Comparison of ENCODE assay signal across 8 cellular contexts in genomic region chr18:31942301-31942998, GRCh38. TPM values are rescaled to one million over a fixed set of nuclear protein-coding genes. Genes with fewer than 3 reads are reported as not detected.
DNase-seq lines count a peak whose midpoint lies in the region; ATAC-seq and TF ChIP-seq lines count a peak whose summit lies in the region.

No MANE protein-coding gene starts in this region.

- no CpG with 5 or more reads among the region's 63 CpGs for WGBS in iPS DF 6.9 (ENCODE audit: insufficient coverage, insufficient read length)
- 0% methylated on average over 63 of the region's 63 CpGs for WGBS in sigmoid colon, 2 donors

- intact Hi-C loops in ascending aorta (cut with DNase I) (loop anchor here (5.0 kb wide), 2 partner anchors 340 to 530 kb away; partner anchors contain the start of gene GAREM1), sigmoid colon (cut with DNase I) (loop anchor here (2.0 to 5.0 kb wide), 2 partner anchors 148 to 520 kb away; partner anchors contain the start of gene RNF138)

- no peak overlapping the region for H2AFZ ChIP-seq in OCI-LY1 (ENCODE audit: low read length)

- peaks cover 50% of the 10 kb centered on the region for H3K79me2 ChIP-seq in OCI-LY1 (ENCODE audit: insufficient read depth, low read length)

- peak overlapping the region; percentile 82 for H3K4me2 ChIP-seq in OCI-LY1 (ENCODE audit: low read length)

- TF ChIP-seq CTCF in BJ (IDR thresholded peaks at IDR 0.05; ENCODE audit: insufficient read depth, low read depth, low read length), result no peak
- no peak for TF ChIP-seq CTCF in OCI-LY1 (IDR thresholded peaks at IDR 0.05; ENCODE audit: low read length)
- no peak for TF ChIP-seq CTCF in ascending aorta (IDR thresholded peaks at IDR 0.05)
- TF ChIP-seq CTCF in sigmoid colon (IDR thresholded peaks at IDR 0.05), result no peak

- H3K27ac ChIP-seq in OCI-LY1 (ENCODE audit: low read depth, low read length, poor library complexity, severe bottlenecking) (peak overlapping the region; percentile 69), ascending aorta (peak overlapping the region; percentile 89 to 92), iPS DF 6.9 (ENCODE audit: low read length) (no peak overlapping the region), sigmoid colon (peak overlapping the region; percentile 84 to 98 (median 90))

- H3K4me1 ChIP-seq in OCI-LY1 (ENCODE audit: insufficient read depth, low read length, severe bottlenecking) (peaks cover 23% of the 10 kb centered on the region), ascending aorta (peaks cover 3 to 10% of the 10 kb centered on the region in 2 donors), iPS DF 6.9 (ENCODE audit: control insufficient read depth, insufficient read depth, low read length) (peaks cover 1% of the 10 kb centered on the region; the same call in 1 of the 2 replicates), sigmoid colon (peaks cover 0 to 50% (median 37%) of the 10 kb centered on the region in 4 donors)

- ATAC-seq in GM18873 (IDR thresholded peaks at IDR 0.05; ENCODE audit: low FRiP score, unreplicated experiment) (peak; percentile 17), HG03097 (IDR thresholded peaks at IDR 0.05; ENCODE audit: low FRiP score, unreplicated experiment) (peak; percentile 36)

- DNase-seq in BJ (ENCODE audit: low read depth) (no peak), ascending aorta (ENCODE audit: low spot score in 2 of 2) (no peak), iPS DF 6.9 (ENCODE audit: low read depth, low spot score) (no peak), sigmoid colon (peak; percentile 66)
- no peak for DNase-seq in activated effector memory CD4-positive, alpha-beta T cell treated with anti-CD3 and anti-CD28 coated beads, Interleukin-2, amount 50 U/mL, for 16 hours

- no peaks in the 10 kb centered on the region for H3K9me3 ChIP-seq in OCI-LY1 (ENCODE audit: low read length)
- no peaks in the 10 kb centered on the region for H3K9me3 ChIP-seq in ascending aorta
- H3K9me3 ChIP-seq in iPS DF 6.9 (ENCODE audit: control insufficient read depth, insufficient read depth, low read length), result no peaks in the 10 kb centered on the region
- H3K9me3 ChIP-seq in sigmoid colon, result no peaks in the 10 kb centered on the region

- TF ChIP-seq POLR2A in sigmoid colon (IDR thresholded peaks at IDR 0.05), result no peak

- H3K27me3 ChIP-seq in BJ (ENCODE audit: control insufficient read depth, insufficient read depth, low read length) (no peaks in the 10 kb centered on the region), OCI-LY1 (ENCODE audit: insufficient read depth, low read length) (no peaks in the 10 kb centered on the region), ascending aorta (no peaks in the 10 kb centered on the region), iPS DF 6.9 (ENCODE audit: control insufficient read depth, insufficient read depth, low read length) (no peaks in the 10 kb centered on the region), sigmoid colon (no peaks in the 10 kb centered on the region)

- H3K9ac ChIP-seq in OCI-LY1 (ENCODE audit: low read length), result peak overlapping the region; percentile 80

- no peaks in the 10 kb centered on the region for H3K9me2 ChIP-seq in OCI-LY1 (ENCODE audit: low read depth, low read length)

- H3K36me3 ChIP-seq in BJ (ENCODE audit: control insufficient read depth, insufficient read depth, low read length) (no peaks in the 10 kb centered on the region), OCI-LY1 (ENCODE audit: insufficient read depth, low read length) (no peaks in the 10 kb centered on the region), ascending aorta (no peaks in the 10 kb centered on the region), iPS DF 6.9 (ENCODE audit: control insufficient read depth, insufficient read depth, low read length) (no peaks in the 10 kb centered on the region), sigmoid colon (no peaks in the 10 kb centered on the region)

- no peaks in the 10 kb centered on the region for H4K20me1 ChIP-seq in OCI-LY1 (ENCODE audit: insufficient read depth, low read length)

- peak overlapping the region; percentile 97 for H3K4me3 ChIP-seq in BJ (ENCODE audit: low read depth, low read length)
- peak overlapping the region; percentile 90 for H3K4me3 ChIP-seq in OCI-LY1 (ENCODE audit: low read depth, low read length, poor library complexity, severe bottlenecking)
- H3K4me3 ChIP-seq in ascending aorta, result peak overlapping the region; percentile 87 to 95
- H3K4me3 ChIP-seq in iPS DF 6.9 (ENCODE audit: low read length), result peak overlapping the region; percentile 90
- peak overlapping the region; percentile 71 to 99 (median 73) for H3K4me3 ChIP-seq in sigmoid colon

- H3F3A ChIP-seq in OCI-LY1 (ENCODE audit: insufficient read depth, low read length), result no peaks in the 10 kb centered on the region

- CTCF ChIA-PET in BJ (lab: Yijun Ruan, JAX), result interaction anchor here (3.0 kb wide), 1 partner anchor 35 kb away, joined by 8 read pairs; no protein-coding TSS in a partner anchor

- no peak for TF ChIP-seq EP300 in sigmoid colon (IDR thresholded peaks at IDR 0.05)

- POLR2A ChIA-PET in BJ (lab: Charles Lee), result no interaction called here

RNA-seq across cellular contexts. Expression of gene TRAPPC8, which starts 0.5 kb away (rescaled TPM):
- polyA plus RNA-seq in BJ (2011; rRNA removed), result 30.9 and 39.5 TPM in 2 replicates
- polyA minus RNA-seq in BJ (2011; rRNA and poly(A)+ RNA removed), result 32.6 and 41.6 TPM in 2 replicates
- total RNA-seq in ascending aorta, result 6.8 TPM
- 10 to 100 TPM; 33.8 to 50.4 (median 41.5) TPM for total RNA-seq in sigmoid colon
- polyA plus RNA-seq in sigmoid colon, result 10 to 100 TPM; 12.6 to 19.7 (median 16.4) TPM
